19 cellular contexts compared by ENCODE assay signal in genomic region chr12:29756741-29757390, GRCh38. TPM values are rescaled to one million over a fixed set of nuclear protein-coding genes. Genes with fewer than 3 reads are reported as not detected.
A peak's percentile ranks its signal among the peaks of the same experiment; 100 is the strongest.
DNase-seq lines count a peak whose midpoint lies in the region; ATAC-seq, FAIRE-seq and TF ChIP-seq lines count a peak whose summit lies in the region.
"Had no signal": no experiment of that assay in that cellular context is flagged by ENCODE, and none has a peak within 500 bp of the region (broad histone marks: within the 10 kb centered on the region; RNA-seq: fewer than 3 reads in every experiment).

No MANE protein-coding gene starts in this region.

- in situ Hi-C loops in GM23248 (cut with MboI), result no loop called here
- in situ Hi-C loops in HAP-1 (cut with MboI; ENCODE audit: low sequenced_read_pairs), result no loop called here

- DNase-seq in GM23248, result peak; percentile 35
- peak; percentile 60 for DNase-seq in bronchial epithelial cell (ENCODE audit: low read depth)
- peak; percentile 45 for DNase-seq in fibroblast of peridontal ligament (ENCODE audit: extremely low read depth)
- DNase-seq in osteocyte (ENCODE audit: extremely low spot score, unreplicated experiment), result no peak
- DNase-seq in HAP-1 (ENCODE audit: low spot score in 2 of 2), result no peak
- no peak for DNase-seq in posterior cingulate gyrus
- DNase-seq: CD8-positive, alpha-beta memory T cell; Karpas-422; NCI-H1694; NCI-H2081 treated with DMSO at 0.1 percent for 48 hours; NCI-H2171 treated with DMSO at 0.1 percent for 48 hours; Peyer's patch had no signal

- H2AFZ ChIP-seq in GM23248, result no peak overlapping the region

- H3K9me3 ChIP-seq in GM23248 (ENCODE audit: low read depth) (no peaks in the 10 kb centered on the region), HAP-1 (no peaks in the 10 kb centered on the region)
- H3K9me3 ChIP-seq: Peyer's patch, SJSA1 had no signal

- peaks cover 28% of the 10 kb centered on the region for H3K4me1 Mint-ChIP-seq in osteocyte (ENCODE audit: unreplicated experiment)
- H3K4me1 Mint-ChIP-seq: CD8-positive, alpha-beta memory T cell had no signal

- FAIRE-seq in bronchial epithelial cell (lab: Jason Lieb, UNC), result no peak
- FAIRE-seq: G401.6, GM18507, H1 had no signal

- no peak overlapping the region for H3K9ac ChIP-seq in GM23248

- no peaks in the 10 kb centered on the region for H3K27me3 Mint-ChIP-seq in osteocyte (ENCODE audit: unreplicated experiment)

- H4K20me1 ChIP-seq in GM23248 (ENCODE audit: insufficient read depth), result no peaks in the 10 kb centered on the region

- H3K27me3 ChIP-seq in GM23248 (replicated peaks; ENCODE audit: insufficient read depth) (no peaks in the 10 kb centered on the region), bronchial epithelial cell (ENCODE audit: control insufficient read depth, insufficient read depth, low read length) (no peaks in the 10 kb centered on the region), HAP-1 (ENCODE audit: low read depth) (no peaks in the 10 kb centered on the region)
- H3K27me3 ChIP-seq: Peyer's patch, SJSA1 had no signal

- H3K27ac Mint-ChIP-seq in osteocyte (ENCODE audit: unreplicated experiment), result peak overlapping the region; percentile 46
- H3K27ac Mint-ChIP-seq: CD8-positive, alpha-beta memory T cell had no signal

- no peaks in the 10 kb centered on the region for H3K9me2 ChIP-seq in GM23248 (ENCODE audit: insufficient read depth)

- H3K4me2 ChIP-seq in GM23248 (ENCODE audit: unreplicated experiment), result no peak overlapping the region

- H3K36me3 Mint-ChIP-seq in osteocyte (ENCODE audit: unreplicated experiment), result peaks cover 40% of the 10 kb centered on the region
- H3K36me3 Mint-ChIP-seq: CD8-positive, alpha-beta memory T cell had no signal

- H3K79me2 ChIP-seq in GM23248 (ENCODE audit: insufficient read depth), result no peaks in the 10 kb centered on the region

- peaks cover 3% of the 10 kb centered on the region for H3K9me3 Mint-ChIP-seq in osteocyte (ENCODE audit: unreplicated experiment)

- peaks cover 4% of the 10 kb centered on the region; the same call in 1 of the 2 replicates for H3K36me3 ChIP-seq in GM23248 (ENCODE audit: low read depth)
- H3K36me3 ChIP-seq in bronchial epithelial cell (ENCODE audit: control insufficient read depth, insufficient read depth, low read length), result no peaks in the 10 kb centered on the region
- no peaks in the 10 kb centered on the region for H3K36me3 ChIP-seq in HAP-1 (replicated peaks)
- H3K36me3 ChIP-seq: Peyer's patch, SJSA1 had no signal

- ATAC-seq in GM21447 (IDR thresholded peaks at IDR 0.05; ENCODE audit: unreplicated experiment), result no peak

- peak overlapping the region; percentile 23 for H3K27ac ChIP-seq in GM23248
- H3K27ac ChIP-seq: C4-2B, Peyer's patch, SJSA1 had no signal

- intact Hi-C loops in posterior cingulate gyrus (cut with DNase I), result no loop called here

- H3K4me1 ChIP-seq in GM23248 (ENCODE audit: insufficient read depth) (peaks cover 26% of the 10 kb centered on the region), HAP-1 (no peaks in the 10 kb centered on the region)
- H3K4me1 ChIP-seq: Peyer's patch, SJSA1 had no signal

- TF ChIP-seq CTCF in bronchial epithelial cell (IDR thresholded peaks at IDR 0.05; ENCODE audit: insufficient read depth, low read length, severe bottlenecking) (no peak), osteocyte (IDR thresholded peaks at IDR 0.05) (no peak)

- H3K4me3 ChIP-seq in GM23248 (no peak overlapping the region), bronchial epithelial cell (ENCODE audit: low read depth, low read length) (no peak overlapping the region), HAP-1 (no peak overlapping the region)
- H3K4me3 ChIP-seq: Peyer's patch, SJSA1 had no signal

- H3F3A ChIP-seq in GM23248 (ENCODE audit: insufficient read depth), result peaks cover 20% of the 10 kb centered on the region; the same call in 1 of the 2 replicates

- H3K4me3 Mint-ChIP-seq in osteocyte (ENCODE audit: unreplicated experiment), result no peak overlapping the region
- H3K4me3 Mint-ChIP-seq: CD8-positive, alpha-beta memory T cell had no signal

RNA-seq across cellular contexts. Expression of gene TMTC1, which starts 26.9 kb away (rescaled TPM):
- total RNA-seq in GM23248 (2014; rRNA removed; shearing (Covaris generic)), result 20.5 and 25.3 TPM in 2 replicates
- polyA plus RNA-seq in GM23248 (2016; fragmentation: Nextera tagmentation; extraction: Ambion mirVana), result 6.1 and 6.8 TPM in 2 replicates
- total RNA-seq in bronchial epithelial cell (4.5 and 9.1 TPM in 2 replicates), osteocyte (35.3 and 37.5 TPM in 2 replicates)
- total RNA-seq: CD8-positive, alpha-beta memory T cell; OCI-LY7 had no signal
- polyA plus RNA-seq: CD8-positive, alpha-beta memory T cell had no signal

Comparison
In these comparisons a context has a peak if more than half of its experiments do, and no peak if none do; other contexts are left out.
1. DNase-seq: peak in GM23248 (single experiment), bronchial epithelial cell (single experiment) and fibroblast of peridontal ligament (single experiment); none in osteocyte (single experiment), HAP-1 (0 of 2) and posterior cingulate gyrus (0 of 10).